Comparison of ENCODE assay signal across 27 cellular contexts in the genomic region with DNA sequence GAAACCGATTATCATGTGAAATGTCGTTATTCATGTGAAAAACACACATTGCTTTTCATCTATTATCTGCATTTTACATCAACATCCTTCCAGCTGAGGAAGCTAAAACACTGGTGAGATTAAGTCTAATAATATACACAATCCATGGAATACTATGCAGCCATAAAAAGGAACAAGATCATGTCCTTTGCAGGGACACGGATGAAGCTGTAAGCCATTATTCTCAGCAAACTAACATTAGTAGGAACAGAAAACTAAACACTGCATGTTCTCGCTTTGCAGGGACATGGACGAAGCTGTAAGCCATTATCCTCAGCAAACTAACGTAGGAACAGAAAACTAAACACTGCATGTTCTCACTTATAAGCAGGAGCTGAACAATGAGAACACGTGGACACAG.
"Had no signal": no experiment of that assay in that cellular context is flagged by ENCODE, and none has a peak within 500 bp of the region (broad histone marks: within the 10 kb centered on the region; RNA-seq: fewer than 3 reads in every experiment).

No MANE protein-coding gene starts in this region.

- H3K36me3 ChIP-seq: colonic mucosa, gastrocnemius medialis had no signal

- H3K9me3 Mint-ChIP-seq: effector memory CD8-positive, alpha-beta T cell had no signal

- H3K4me1 ChIP-seq: colonic mucosa, esophagus squamous epithelium, gastrocnemius medialis, heart right ventricle, left ventricle myocardium inferior, lower lobe of right lung had no signal

- H3K4me3 ChIP-seq: colonic mucosa, esophagus squamous epithelium, gastrocnemius medialis, heart right ventricle, left ventricle myocardium inferior, lower lobe of right lung, mucosa of descending colon had no signal

- H3K27me3 ChIP-seq: colonic mucosa, esophagus squamous epithelium, gastrocnemius medialis, heart right ventricle had no signal

- ATAC-seq: effector memory CD8-positive, alpha-beta T cell; gastrocnemius medialis; heart right ventricle; left colon; left lobe of liver; lower lobe of right lung; mucosa of descending colon had no signal

- H3K27ac ChIP-seq: colonic mucosa, epithelial cell of prostate, esophagus squamous epithelium, gastrocnemius medialis, heart right ventricle, left ventricle myocardium inferior, lower lobe of right lung had no signal

- H3K4me3 Mint-ChIP-seq: dendritic cell treated with granulocyte-macrophage colony-stimulating factor and Interleukin-4, amounts not matched to agents 40 ng/mL and 50 ng/mL, for 4 days; effector memory CD8-positive, alpha-beta T cell; endodermal cell; mesothelial cell of epicardium; naive B cell had no signal

- FAIRE-seq: endometrium, islet of Langerhans, keratinocyte had no signal

- H3K9me3 ChIP-seq: colonic mucosa, esophagus squamous epithelium, gastrocnemius medialis, heart right ventricle, left ventricle myocardium inferior, lower lobe of right lung, mucosa of descending colon had no signal

- H3K4me1 Mint-ChIP-seq: endodermal cell, mesothelial cell of epicardium had no signal

- H3K27me3 Mint-ChIP-seq: dendritic cell treated with granulocyte-macrophage colony-stimulating factor and Interleukin-4, amounts not matched to agents 40 ng/mL and 50 ng/mL, for 4 days; effector memory CD8-positive, alpha-beta T cell; naive B cell had no signal

- DNase-seq: colonic mucosa; cortex of kidney; effector CD8-positive, alpha-beta T cell; effector memory CD8-positive, alpha-beta T cell; endodermal cell; erythroblast; esophagus squamous epithelium; foreskin fibroblast; foreskin melanocyte; gastrocnemius medialis; glutamatergic neuron; head of caudate nucleus; heart right ventricle; hippocampal formation; left colon; left ventricle myocardium inferior; lower lobe of right lung; mesenchymal stem cell; mucosa of descending colon; naive B cell had no signal

- H3K27ac Mint-ChIP-seq: dendritic cell treated with granulocyte-macrophage colony-stimulating factor and Interleukin-4, amounts not matched to agents 40 ng/mL and 50 ng/mL, for 4 days; effector memory CD8-positive, alpha-beta T cell; endodermal cell; mesothelial cell of epicardium; naive B cell had no signal
